In the genomic region with DNA sequence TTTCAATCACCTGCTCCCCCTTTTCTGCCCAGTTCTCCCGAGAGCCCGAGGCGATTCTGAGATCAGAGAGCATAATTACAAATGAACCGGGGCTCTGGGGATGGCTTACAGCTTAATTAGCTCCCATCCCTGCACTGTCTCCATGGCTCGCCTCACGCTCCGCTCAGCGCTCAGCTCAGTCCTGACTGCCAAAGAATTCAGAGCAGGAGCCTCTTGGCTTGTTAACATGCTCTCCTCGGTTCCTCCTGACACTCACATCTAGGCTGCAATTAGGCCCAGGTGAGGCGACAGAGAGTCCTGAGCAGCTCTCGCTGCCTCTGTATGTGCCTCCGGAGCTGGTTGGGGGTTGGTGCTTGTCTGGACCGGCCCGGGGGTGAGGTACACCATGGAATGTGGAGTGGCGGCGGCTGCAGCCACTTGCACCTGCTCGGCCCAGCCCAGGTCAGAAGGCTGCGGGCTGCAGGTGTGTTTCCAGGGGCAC, we compare ENCODE assay signal across 14 cellular contexts.
DNase-seq lines count a peak whose midpoint lies in the region; ATAC-seq and TF ChIP-seq lines count a peak whose summit lies in the region.
"Had no signal": no experiment of that assay in that cellular context is flagged by ENCODE, and none has a peak within 500 bp of the region (broad histone marks: within the 10 kb centered on the region; RNA-seq: fewer than 3 reads in every experiment).

No MANE protein-coding gene starts in this region.

- H2BK15ac ChIP-seq in H9 (ENCODE audit: low read depth, low read length) (no peak overlapping the region), neuronal stem cell (ENCODE audit: low read length) (no peak overlapping the region)

- H3K4me2 ChIP-seq in H9 (ENCODE audit: insufficient read depth, insufficient read length, low read length) (no peak overlapping the region), hepatocyte (no peak overlapping the region), neuronal stem cell (ENCODE audit: insufficient read depth, low read length, poor library complexity, severe bottlenecking) (peak overlapping the region; percentile 43)

- H2BK12ac ChIP-seq in H9 (ENCODE audit: insufficient read length, low read depth, low read length), result no peak overlapping the region
- H2BK12ac ChIP-seq in neuronal stem cell (ENCODE audit: low read length), result no peak overlapping the region

- H3K9me2 ChIP-seq in hepatocyte (replicated peaks; ENCODE audit: insufficient read depth), result no peaks in the 10 kb centered on the region

- no peak overlapping the region for H3K9ac ChIP-seq in H9 (ENCODE audit: extremely low read depth, insufficient read length, low read length)
- H3K9ac ChIP-seq in neuronal stem cell (ENCODE audit: low read depth, low read length, poor library complexity), result no peak overlapping the region

- no peaks in the 10 kb centered on the region for H3K9me3 ChIP-seq in H9 (ENCODE audit: control insufficient read depth, low read depth, low read length)
- no peaks in the 10 kb centered on the region for H3K9me3 ChIP-seq in hepatocyte (ENCODE audit: low read depth)
- H3K9me3 ChIP-seq in neuronal stem cell (replicated peaks in 1 of 2; ENCODE audit: control insufficient read depth in 2 of 2, insufficient read depth in 1 of 2, low read depth in 1 of 2, low read length in 2 of 2), result no peaks in the 10 kb centered on the region

- DNase-seq in H9, result peak; percentile 80
- DNase-seq in NCI-H526 treated with DMSO at 0.1 percent for 48 hours (lab: John Stamatoyannopoulos, UW), result peak; percentile 14
- DNase-seq in hepatocyte (ENCODE audit: low spot score), result no peak
- peak; percentile 46 for DNase-seq in neuronal stem cell (ENCODE audit: low spot score)
- no peak for DNase-seq in NCI-H2081 (lab: John Stamatoyannopoulos, UW)
- DNase-seq in activated T-cell treated with anti-CD3 and anti-CD28 coated beads, Interleukin-2, amount 50 U/mL, for 72 hours, result no peak
- DNase-seq: activated CD8-positive, alpha-beta memory T cell treated with anti-CD3 and anti-CD28 coated beads, Interleukin-2, amount 10 ng/mL, durations not matched to agents 7 days and 5 days; activated naive CD4-positive, alpha-beta T cell treated with anti-CD3 and anti-CD28 coated beads, Interleukin-2, amount 10 ng/mL, durations not matched to agents 7 days and 5 days; central memory CD4-positive, alpha-beta T cell; NK-92 treated with Interleukin-12 subunit alpha and Interleukin-12 subunit beta, amount 100 ng/mL, for 24 hours; stimulated activated CD4-positive, alpha-beta T cell treated with anti-CD3 and anti-CD28 coated beads, Interleukin-4, amount 100 ng/mL, for 1 hour; stimulated activated naive B cell treated with anti-CD40 and anti-IgM and Interleukin-4, amounts not matched to agents 10 μg/mL and 1 μg/mL and 100 μg/mL, for 72 hours had no signal

- H3K4me1 ChIP-seq in H9 (ENCODE audit: insufficient read depth, low read length) (peaks cover 2% of the 10 kb centered on the region; the same call in 1 of the 2 replicates), hepatocyte (ENCODE audit: insufficient read depth) (peaks cover 19% of the 10 kb centered on the region), neuronal stem cell (ENCODE audit: control insufficient read depth in 2 of 2, insufficient read depth in 1 of 2, low read depth in 1 of 2, low read length in 2 of 2) (peaks cover 0 to 16% of the 10 kb centered on the region in 2 donors)

- WGBS in H9 (ENCODE audit: extremely low coverage, insufficient read length, low lambda C conversion rate), result no CpG with 5 or more reads among the region's 18 CpGs
- WGBS in hepatocyte (ENCODE audit: low lambda C conversion rate, missing lambda C conversion rate), result 53% methylated on average over 18 of the region's 18 CpGs
- WGBS in neuronal stem cell (ENCODE audit: extremely low coverage in 2 of 2, insufficient read length in 2 of 2, insufficient replicate concordance in 1 of 2), 2 donors, result no CpG with 5 or more reads among the region's 18 CpGs

- no peak overlapping the region; a peak in 1 of 5 replicates for H3K4me3 Mint-ChIP-seq in H9
- H3K4me3 Mint-ChIP-seq in activated T-cell treated with anti-CD3 and anti-CD28 coated beads, Interleukin-2, amount 50 U/mL, for 72 hours, result no peak overlapping the region
- H3K4me3 Mint-ChIP-seq: activated CD8-positive, alpha-beta memory T cell treated with anti-CD3 and anti-CD28 coated beads, Interleukin-2, amount 10 ng/mL, durations not matched to agents 7 days and 5 days; activated naive CD4-positive, alpha-beta T cell treated with anti-CD3 and anti-CD28 coated beads, Interleukin-2, amount 10 ng/mL, durations not matched to agents 7 days and 5 days; stimulated activated naive B cell treated with anti-CD40 and anti-IgM and Interleukin-4, amounts not matched to agents 10 μg/mL and 1 μg/mL and 100 μg/mL, for 72 hours had no signal

- no peak for ATAC-seq in GM19023 (IDR thresholded peaks at IDR 0.05; ENCODE audit: unreplicated experiment)
- ATAC-seq in activated T-cell treated with anti-CD3 and anti-CD28 coated beads, Interleukin-2, amount 50 U/mL, for 72 hours (replicated peaks in 1 of 2), result no peak
- no peak for ATAC-seq in GM21619 (IDR thresholded peaks at IDR 0.05; ENCODE audit: unreplicated experiment)
- ATAC-seq: activated CD8-positive, alpha-beta memory T cell treated with anti-CD3 and anti-CD28 coated beads, Interleukin-2, amount 10 ng/mL, durations not matched to agents 7 days and 5 days; stimulated activated naive B cell treated with anti-CD40 and anti-IgM and Interleukin-4, amounts not matched to agents 10 μg/mL and 1 μg/mL and 100 μg/mL, for 72 hours had no signal

- H3K56ac ChIP-seq in H9 (ENCODE audit: insufficient read length, low read depth, low read length), result no peak overlapping the region

- no peak overlapping the region for H3K4me3 ChIP-seq in hepatocyte
- H3K4me3 ChIP-seq in neuronal stem cell (ENCODE audit: low read length in 2 of 2), result no peak overlapping the region

- H3K27me3 ChIP-seq in H9 (ENCODE audit: insufficient read depth, low read length), result no peaks in the 10 kb centered on the region
- no peaks in the 10 kb centered on the region for H3K27me3 ChIP-seq in hepatocyte
- peaks cover 0 to 36% (median 25%) of the 10 kb centered on the region in 3 experiments for H3K27me3 ChIP-seq in neuronal stem cell (ENCODE audit: control insufficient read depth in 3 of 3, insufficient read depth in 3 of 3, low read depth in 1 of 3, low read length in 3 of 3)

- no peaks in the 10 kb centered on the region for H3K23me2 ChIP-seq in H9 (ENCODE audit: insufficient read length, low read depth, low read length, poor library complexity, severe bottlenecking)

- H3K9me3 Mint-ChIP-seq in H9, result no peaks in the 10 kb centered on the region
- H3K9me3 Mint-ChIP-seq in activated T-cell treated with anti-CD3 and anti-CD28 coated beads, Interleukin-2, amount 50 U/mL, for 72 hours, result no peaks in the 10 kb centered on the region
- H3K9me3 Mint-ChIP-seq: activated naive CD4-positive, alpha-beta T cell treated with anti-CD3 and anti-CD28 coated beads, Interleukin-2, amount 10 ng/mL, durations not matched to agents 7 days and 5 days had no signal

- no peak overlapping the region for H2AFZ ChIP-seq in H9 (ENCODE audit: low read length)
- no peak overlapping the region for H2AFZ ChIP-seq in hepatocyte
- H2AFZ ChIP-seq in neuronal stem cell (ENCODE audit: low read length), result peak overlapping the region; percentile 63

- H3K18ac ChIP-seq in H9 (ENCODE audit: insufficient read length, low read depth, low read length) (no peak overlapping the region), neuronal stem cell (ENCODE audit: low read length) (peak overlapping the region; percentile 80)

- 0 out of 3 replicates have a peak, but pooled peaks have one; percentile 28 for TF ChIP-seq CTCF in H9 (conservative IDR thresholded peaks at IDR 0.05)
- no peak for TF ChIP-seq CTCF in hepatocyte (IDR thresholded peaks at IDR 0.05; ENCODE audit: poor library complexity)

- peaks cover 14% of the 10 kb centered on the region for H3K27me3 Mint-ChIP-seq in H9 (ENCODE audit: low read depth)
- H3K27me3 Mint-ChIP-seq in activated T-cell treated with anti-CD3 and anti-CD28 coated beads, Interleukin-2, amount 50 U/mL, for 72 hours (ENCODE audit: low read depth), result peaks cover 6% of the 10 kb centered on the region
- H3K27me3 Mint-ChIP-seq: activated CD8-positive, alpha-beta memory T cell treated with anti-CD3 and anti-CD28 coated beads, Interleukin-2, amount 10 ng/mL, durations not matched to agents 7 days and 5 days; activated naive CD4-positive, alpha-beta T cell treated with anti-CD3 and anti-CD28 coated beads, Interleukin-2, amount 10 ng/mL, durations not matched to agents 7 days and 5 days had no signal

- H3K36me3 Mint-ChIP-seq in H9 (ENCODE audit: insufficient read depth in 1 of 3, low read depth in 3 of 3), result no peaks in the 10 kb centered on the region
- no peaks in the 10 kb centered on the region for H3K36me3 Mint-ChIP-seq in activated T-cell treated with anti-CD3 and anti-CD28 coated beads, Interleukin-2, amount 50 U/mL, for 72 hours (ENCODE audit: insufficient read depth in 2 of 2)
- H3K36me3 Mint-ChIP-seq: activated CD8-positive, alpha-beta memory T cell treated with anti-CD3 and anti-CD28 coated beads, Interleukin-2, amount 10 ng/mL, durations not matched to agents 7 days and 5 days; activated naive CD4-positive, alpha-beta T cell treated with anti-CD3 and anti-CD28 coated beads, Interleukin-2, amount 10 ng/mL, durations not matched to agents 7 days and 5 days; stimulated activated naive B cell treated with anti-CD40 and anti-IgM and Interleukin-4, amounts not matched to agents 10 μg/mL and 1 μg/mL and 100 μg/mL, for 72 hours had no signal

- H2BK120ac ChIP-seq in H9 (ENCODE audit: low read depth, low read length, poor library complexity, severe bottlenecking), result no peak overlapping the region
- H2BK120ac ChIP-seq in neuronal stem cell (ENCODE audit: low read depth, low read length), result no peak overlapping the region

- H4K91ac ChIP-seq in H9 (ENCODE audit: insufficient read length, low read depth, low read length) (no peak overlapping the region), neuronal stem cell (ENCODE audit: low read depth, low read length, poor library complexity) (no peak overlapping the region)

- H3K79me2 ChIP-seq in H9 (ENCODE audit: insufficient read depth, low read length), result no peaks in the 10 kb centered on the region
- no peaks in the 10 kb centered on the region for H3K79me2 ChIP-seq in hepatocyte

- H3T11ph ChIP-seq in H9 (ENCODE audit: low read length), result no peak overlapping the region

- no peak overlapping the region for H4K5ac ChIP-seq in H9 (ENCODE audit: insufficient read length, low read depth, low read length)

- H2BK5ac ChIP-seq in H9 (ENCODE audit: insufficient read length, low read length), result no peak overlapping the region
- H2BK5ac ChIP-seq in neuronal stem cell (ENCODE audit: low read length), result no peak overlapping the region

- H3K4me1 Mint-ChIP-seq in H9, result peaks cover 15 to 16% of the 10 kb centered on the region in 2 experiments
- H3K4me1 Mint-ChIP-seq in activated T-cell treated with anti-CD3 and anti-CD28 coated beads, Interleukin-2, amount 50 U/mL, for 72 hours (ENCODE audit: low read depth), result no peaks in the 10 kb centered on the region
- H3K4me1 Mint-ChIP-seq: activated CD8-positive, alpha-beta memory T cell treated with anti-CD3 and anti-CD28 coated beads, Interleukin-2, amount 10 ng/mL, durations not matched to agents 7 days and 5 days; activated naive CD4-positive, alpha-beta T cell treated with anti-CD3 and anti-CD28 coated beads, Interleukin-2, amount 10 ng/mL, durations not matched to agents 7 days and 5 days; stimulated activated naive B cell treated with anti-CD40 and anti-IgM and Interleukin-4, amounts not matched to agents 10 μg/mL and 1 μg/mL and 100 μg/mL, for 72 hours had no signal

- no peak overlapping the region for H3K23ac ChIP-seq in H9 (ENCODE audit: insufficient read length, low read depth, low read length)
- H3K23ac ChIP-seq in neuronal stem cell (ENCODE audit: low read depth, low read length, poor library complexity), result peak overlapping the region; percentile 40

- H3K4ac ChIP-seq in H9 (ENCODE audit: low read depth, low read length) (no peak overlapping the region), neuronal stem cell (ENCODE audit: low read length) (no peak overlapping the region)

- no peaks in the 10 kb centered on the region for H4K20me1 ChIP-seq in H9 (ENCODE audit: control insufficient read depth, insufficient read depth, insufficient read length)
- H4K20me1 ChIP-seq in hepatocyte (ENCODE audit: insufficient read depth, poor library complexity, severe bottlenecking), result no peaks in the 10 kb centered on the region

- H3K27ac ChIP-seq in H9 (ENCODE audit: insufficient read length, low read depth, low read length) (no peak overlapping the region), hepatocyte (peak overlapping the region; percentile 61), neuronal stem cell (replicated peaks; ENCODE audit: low read length) (no peak overlapping the region)

- no peak overlapping the region for H2BK20ac ChIP-seq in H9 (ENCODE audit: low read depth, low read length, poor library complexity, severe bottlenecking)

- H3K36me3 ChIP-seq in hepatocyte (replicated peaks; ENCODE audit: insufficient read depth, low read depth) (no peaks in the 10 kb centered on the region), neuronal stem cell (replicated peaks in 1 of 2; ENCODE audit: control insufficient read depth in 2 of 2, insufficient read depth in 2 of 2, low read length in 2 of 2) (no peaks in the 10 kb centered on the region)

- no peak overlapping the region for H2AK5ac ChIP-seq in H9 (ENCODE audit: insufficient read length, low read length)
- H2AK5ac ChIP-seq in neuronal stem cell (ENCODE audit: low read depth, low read length), result no peak overlapping the region

- H3K79me1 ChIP-seq in H9 (ENCODE audit: insufficient read depth, low read depth, low read length, poor library complexity, severe bottlenecking), result no peaks in the 10 kb centered on the region
- H3K79me1 ChIP-seq in neuronal stem cell (ENCODE audit: low read depth, low read length), result no peaks in the 10 kb centered on the region

- no peak overlapping the region; the same call in 1 of the 2 replicates for H3K14ac ChIP-seq in H9 (ENCODE audit: insufficient read depth, low read length)
- H3K14ac ChIP-seq in neuronal stem cell (ENCODE audit: low read length), result no peak overlapping the region

- H3K27ac Mint-ChIP-seq in H9, result peak overlapping the region in 1 of 3 experiments; percentile 75; a peak in 1 of 7 replicates
- H3K27ac Mint-ChIP-seq in activated T-cell treated with anti-CD3 and anti-CD28 coated beads, Interleukin-2, amount 50 U/mL, for 72 hours, result no peak overlapping the region
- H3K27ac Mint-ChIP-seq: activated CD8-positive, alpha-beta memory T cell treated with anti-CD3 and anti-CD28 coated beads, Interleukin-2, amount 10 ng/mL, durations not matched to agents 7 days and 5 days; activated naive CD4-positive, alpha-beta T cell treated with anti-CD3 and anti-CD28 coated beads, Interleukin-2, amount 10 ng/mL, durations not matched to agents 7 days and 5 days; stimulated activated naive B cell treated with anti-CD40 and anti-IgM and Interleukin-4, amounts not matched to agents 10 μg/mL and 1 μg/mL and 100 μg/mL, for 72 hours had no signal

- H4K8ac ChIP-seq in H9 (replicated peaks; ENCODE audit: insufficient read length, low read depth, low read length) (no peak overlapping the region), neuronal stem cell (ENCODE audit: low read depth, low read length) (no peak overlapping the region)

Comparison
In these comparisons a context has a peak if more than half of its experiments do, and no peak if none do; other contexts are left out.
1. DNase-seq: peak in H9 (single experiment), NCI-H526 treated with DMSO at 0.1 percent for 48 hours (single experiment) and neuronal stem cell (single experiment); none in hepatocyte (single experiment), NCI-H2081 (0 of 2) and activated T-cell treated with anti-CD3 and anti-CD28 coated beads, Interleukin-2, amount 50 U/mL, for 72 hours (0 of 2).